Comparison of ENCODE assay signal across 20 cellular contexts in the genomic region with DNA sequence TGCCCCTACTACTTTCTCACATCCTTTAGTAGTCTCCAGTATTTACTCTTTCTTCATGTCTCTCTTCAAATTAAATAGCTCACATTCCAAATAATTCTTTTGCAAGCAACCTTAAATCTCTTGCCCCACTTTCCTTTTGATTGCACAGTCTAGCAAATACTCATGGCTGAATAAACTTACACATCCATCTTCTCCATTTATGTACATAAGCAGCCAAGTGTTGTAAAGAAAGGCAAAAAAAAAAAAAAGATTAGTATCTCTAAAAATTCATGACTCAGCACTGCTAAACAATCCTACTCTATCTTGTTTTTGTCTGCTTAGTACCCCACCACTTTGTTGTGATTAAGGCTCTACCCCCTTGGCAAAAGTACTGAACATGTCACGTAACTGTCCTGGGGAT. TPM values are rescaled to one million over a fixed set of nuclear protein-coding genes. Genes with fewer than 3 reads are reported as not detected.
DNase-seq lines count a peak whose midpoint lies in the region; ATAC-seq, FAIRE-seq and TF ChIP-seq lines count a peak whose summit lies in the region.
"Had no signal": no experiment of that assay in that cellular context is flagged by ENCODE, and none has a peak within 500 bp of the region (broad histone marks: within the 10 kb centered on the region; RNA-seq: fewer than 3 reads in every experiment).

No MANE protein-coding gene starts in this region.

- TF ChIP-seq RAD21 in HepG2 (CRISPR knock-in tag; IDR thresholded peaks at IDR 0.05), result no peak

- no peak for TF ChIP-seq POLR2A in HepG2 (IDR thresholded peaks at IDR 0.05; ENCODE audit: insufficient read depth in 1 of 2, low read depth in 2 of 2, low read length in 2 of 2)
- no peak for TF ChIP-seq POLR2A in right lobe of liver (IDR thresholded peaks at IDR 0.05)

- in situ Hi-C loops in HepG2 (cut with HindIII; ENCODE audit: extremely low pct_ligation_motif_present, low pct_unique_long_range_greater_than_20kb) (no loop called here), G401 (cut with HindIII; ENCODE audit: low sequenced_read_pairs) (no loop called here)

- H3K9me3 ChIP-seq in HepG2 (ENCODE audit: low read length) (no peaks in the 10 kb centered on the region), right lobe of liver (no peaks in the 10 kb centered on the region), adipocyte (ENCODE audit: control insufficient read depth, low read length) (no peaks in the 10 kb centered on the region)

- no peaks in the 10 kb centered on the region for H3K9me3 Mint-ChIP-seq in activated T-helper 1 cell treated with anti-CD3 and anti-CD28 coated beads, Interleukin-12 subunit alpha, Interleukin-12 subunit beta, Interleukin-2, Interleukin-4 antibody, amounts not matched to agents 30 ng/mL and 10 ng/mL and 1 ng/mL, durations not matched to agents 14 hours and 24 hours and 36 hours

- H3K4me3 ChIP-seq in HepG2 (replicated peaks in 1 of 3; ENCODE audit: insufficient read depth in 1 of 3, low read depth in 2 of 3, low read length in 3 of 3) (no peak overlapping the region), right lobe of liver (no peak overlapping the region), adipocyte (ENCODE audit: low read length) (no peak overlapping the region)

- no peak overlapping the region for H2AFZ ChIP-seq in HepG2 (ENCODE audit: low read length)

- H3K36me3 ChIP-seq in HepG2 (replicated peaks in 1 of 2; ENCODE audit: control insufficient read depth in 1 of 2, insufficient read depth in 2 of 2, low read length in 2 of 2) (no peaks in the 10 kb centered on the region), right lobe of liver (no peaks in the 10 kb centered on the region), adipocyte (ENCODE audit: control insufficient read depth, insufficient read depth, low read length, severe bottlenecking) (no peaks in the 10 kb centered on the region)

- peaks cover 2% of the 10 kb centered on the region for H3K27me3 Mint-ChIP-seq in activated T-helper 1 cell treated with anti-CD3 and anti-CD28 coated beads, Interleukin-12 subunit alpha, Interleukin-12 subunit beta, Interleukin-2, Interleukin-4 antibody, amounts not matched to agents 30 ng/mL and 10 ng/mL and 1 ng/mL, durations not matched to agents 14 hours and 24 hours and 36 hours (ENCODE audit: insufficient read depth)

- H3K27ac Mint-ChIP-seq in activated T-helper 1 cell treated with anti-CD3 and anti-CD28 coated beads, Interleukin-12 subunit alpha, Interleukin-12 subunit beta, Interleukin-2, Interleukin-4 antibody, amounts not matched to agents 30 ng/mL and 10 ng/mL and 1 ng/mL, durations not matched to agents 14 hours and 24 hours and 36 hours, result no peak overlapping the region

- no TSS peak for BruUV-seq in HepG2 (replicated peaks; lab: Mats Ljungman, UMichigan)

- H3K4me2 ChIP-seq in HepG2 (ENCODE audit: low read depth, low read length), result no peak overlapping the region

- CTCF ChIA-PET in HepG2 (lab: Yijun Ruan, JAX; ENCODE audit: low intra/inter-chr PET ratio, low total read pairs), result no interaction called here

- H3K4me1 ChIP-seq in HepG2 (ENCODE audit: insufficient read depth, low read length), result peaks cover 10% of the 10 kb centered on the region; the same call in 1 of the 2 replicates
- no peaks in the 10 kb centered on the region for H3K4me1 ChIP-seq in right lobe of liver
- H3K4me1 ChIP-seq in adipocyte (ENCODE audit: control insufficient read depth, insufficient read depth, low read length), result no peaks in the 10 kb centered on the region

- H3K27me3 ChIP-seq in HepG2 (ENCODE audit: control insufficient read depth in 1 of 2, insufficient read depth in 2 of 2, low read length in 2 of 2), result no peaks in the 10 kb centered on the region
- no peaks in the 10 kb centered on the region for H3K27me3 ChIP-seq in right lobe of liver
- H3K27me3 ChIP-seq in adipocyte (replicated peaks; ENCODE audit: control insufficient read depth, insufficient read depth, low read length), result no peaks in the 10 kb centered on the region

- peak; percentile 46 for DNase-seq in HepG2 (ENCODE audit: low spot score)
- DNase-seq in right lobe of liver, result no peak
- DNase-seq in adipocyte (ENCODE audit: low read depth), result peak; percentile 48
- peak; percentile 45 for DNase-seq in fibroblast of peridontal ligament (ENCODE audit: extremely low read depth)
- DNase-seq in activated T-helper 1 cell treated with anti-CD3 and anti-CD28 coated beads, Interleukin-12 subunit alpha, Interleukin-12 subunit beta, Interleukin-2, Interleukin-4 antibody, amounts not matched to agents 30 ng/mL and 10 ng/mL and 1 ng/mL, durations not matched to agents 14 hours and 24 hours and 36 hours (ENCODE audit: low spot score), result no peak
- DNase-seq in G401 (ENCODE audit: low spot score), result no peak
- DNase-seq in islet precursor cell, result no peak
- DNase-seq: DMS 273 treated with DMSO at 0.1 percent for 48 hours, EL, HCEC 1CT, KBM-7, MV-4-11, NCI-H1436, NCI-H2029, NCI-H2171, NCI-H446 had no signal

- no peak for TF ChIP-seq EP300 in HepG2 (IDR thresholded peaks at IDR 0.05; ENCODE audit: low read depth in 2 of 2, low read length in 2 of 2)
- no peak for TF ChIP-seq EP300 in HepG2 (CRISPR knock-in tag; IDR thresholded peaks at IDR 0.05; ENCODE audit: borderline replicate concordance)

- H3K4me3 Mint-ChIP-seq in activated T-helper 1 cell treated with anti-CD3 and anti-CD28 coated beads, Interleukin-12 subunit alpha, Interleukin-12 subunit beta, Interleukin-2, Interleukin-4 antibody, amounts not matched to agents 30 ng/mL and 10 ng/mL and 1 ng/mL, durations not matched to agents 14 hours and 24 hours and 36 hours, result no peak overlapping the region

- no peaks in the 10 kb centered on the region for H3K79me2 ChIP-seq in HepG2 (ENCODE audit: insufficient read depth, low read length)

- no peak for FAIRE-seq in HepG2 (lab: Jason Lieb, UNC)

- H3K9ac ChIP-seq in HepG2 (ENCODE audit: insufficient read depth, low read depth, low read length) (no peak overlapping the region), adipocyte (ENCODE audit: low read length) (no peak overlapping the region)

- no peaks in the 10 kb centered on the region for H3K36me3 Mint-ChIP-seq in activated T-helper 1 cell treated with anti-CD3 and anti-CD28 coated beads, Interleukin-12 subunit alpha, Interleukin-12 subunit beta, Interleukin-2, Interleukin-4 antibody, amounts not matched to agents 30 ng/mL and 10 ng/mL and 1 ng/mL, durations not matched to agents 14 hours and 24 hours and 36 hours (ENCODE audit: low read depth)

- no peak; the same call in 2 of the 3 replicates for ATAC-seq in HepG2
- ATAC-seq in right lobe of liver, result no peak
- ATAC-seq in HG03139 (IDR thresholded peaks at IDR 0.05; ENCODE audit: unreplicated experiment), result no peak

- POLR2A ChIA-PET in HepG2 (lab: Yijun Ruan, JAX), result no interaction called here

- H4K20me1 ChIP-seq in HepG2 (ENCODE audit: insufficient read depth, low read length), result no peaks in the 10 kb centered on the region

- 37% methylated on average over 1 of the region's 1 CpG for WGBS in HepG2 (ENCODE audit: low lambda C conversion rate)
- WGBS in right lobe of liver (ENCODE audit: insufficient coverage, low coverage, low lambda C conversion rate, missing lambda C conversion rate), result 0% methylated on average over 1 of the region's 1 CpG

- TF ChIP-seq CTCF in HepG2 (CRISPR knock-in tag; IDR thresholded peaks at IDR 0.05) (no peak), right lobe of liver (IDR thresholded peaks at IDR 0.05) (no peak)

- intact Hi-C loops in HepG2 (cut with micrococcal nuclease; ENCODE audit: unreplicated experiment) (no loop called here), right lobe of liver (cut with DNase I) (no loop called here)
- intact Hi-C loops in activated T-helper 1 cell treated with anti-CD3 and anti-CD28 coated beads, Interleukin-12 subunit alpha, Interleukin-12 subunit beta, Interleukin-2, Interleukin-4 antibody, amounts not matched to agents 30 ng/mL and 10 ng/mL and 1 ng/mL, durations not matched to agents 14 hours and 24 hours and 36 hours (cut with micrococcal nuclease), result no loop called here

- no peak overlapping the region for H3K27ac ChIP-seq in HepG2 (ENCODE audit: extremely low read length, insufficient read depth, low read length)
- H3K27ac ChIP-seq in right lobe of liver, result no peak overlapping the region
- H3K27ac ChIP-seq: C4-2B had no signal

- no peaks in the 10 kb centered on the region for H3K4me1 Mint-ChIP-seq in activated T-helper 1 cell treated with anti-CD3 and anti-CD28 coated beads, Interleukin-12 subunit alpha, Interleukin-12 subunit beta, Interleukin-2, Interleukin-4 antibody, amounts not matched to agents 30 ng/mL and 10 ng/mL and 1 ng/mL, durations not matched to agents 14 hours and 24 hours and 36 hours (ENCODE audit: low read depth)

RNA-seq across cellular contexts. Expression of gene F13B, which starts 42.6 kb away (rescaled TPM):
- total RNA-seq in HepG2 (2016; rRNA removed; fragmentation: Illumina TruSeq; extraction: Trizol), result 1.9 and 2.7 TPM in 2 replicates
- total RNA-seq in HepG2 (2016; cell fraction: cytosol; rRNA removed; fragmentation: Illumina TruSeq; extraction: Trizol; ENCODE audit: low read depth), result 0.18 TPM in 1 of 2 replicates, not detected in the other
- total RNA-seq in HepG2 (2016; cell fraction: insoluble cytoplasmic fraction; rRNA removed; fragmentation: Illumina TruSeq; extraction: Trizol), result 1.5 and 3.0 TPM in 2 replicates
- 0.40 and 0.41 TPM in 2 replicates for total RNA-seq in HepG2 (2016; cell fraction: membrane; rRNA removed; fragmentation: Illumina TruSeq; extraction: Trizol)
- 4.8 and 5.9 TPM in 2 replicates for total RNA-seq in HepG2 (2016; cell fraction: nucleus; rRNA removed; fragmentation: Illumina TruSeq; extraction: Trizol)
- polyA plus RNA-seq in HepG2 (2011; rRNA removed), result 0.41 and 1.1 TPM in 2 replicates
- 0.13 and 0.65 TPM in 2 replicates for polyA plus RNA-seq in HepG2 (2011; cell fraction: cytosol; rRNA removed)
- polyA plus RNA-seq in HepG2 (2011; cell fraction: nucleus; rRNA removed), result 0.32 and 0.73 TPM in 2 replicates
- polyA plus RNA-seq in HepG2 (2012), result 2.1 and 4.3 TPM in 2 replicates
- polyA plus RNA-seq in HepG2 (2016; cell fraction: cytosol; fragmentation: Illumina TruSeq; extraction: Trizol; ENCODE audit: low read depth), result 0.06 and 0.09 TPM in 2 replicates
- polyA plus RNA-seq in HepG2 (2016; cell fraction: insoluble cytoplasmic fraction; fragmentation: Illumina TruSeq; extraction: Trizol; ENCODE audit: low read depth), result 0.52 and 1.2 TPM in 2 replicates
- polyA plus RNA-seq in HepG2 (2016; cell fraction: membrane; fragmentation: Illumina TruSeq; extraction: Trizol; ENCODE audit: low read depth), result 0.30 TPM in 1 of 2 replicates, not detected in the other
- 4.0 and 4.9 TPM in 2 replicates for polyA plus RNA-seq in HepG2 (2016; cell fraction: nucleus; fragmentation: Illumina TruSeq; extraction: Trizol; ENCODE audit: insufficient read depth, low read depth)
- not detected in 2 replicates for polyA minus RNA-seq in HepG2 (2011; rRNA and poly(A)+ RNA removed; ENCODE audit: low replicate concordance)
- 0.59 TPM in 1 of 2 replicates, not detected in the other for polyA minus RNA-seq in HepG2 (2011; cell fraction: cytosol; rRNA and poly(A)+ RNA removed)
- polyA minus RNA-seq in HepG2 (2011; cell fraction: nucleus; rRNA and poly(A)+ RNA removed), result 0.52 and 5.0 TPM in 2 replicates
- 100 to 1,000 TPM in 2 of 6 experiments, 10 to 100 TPM in 4; 20.2 to 143 (median 45.3) TPM for total RNA-seq in right lobe of liver
- not detected in 2 replicates for total RNA-seq in activated T-helper 1 cell treated with anti-CD3 and anti-CD28 coated beads, Interleukin-12 subunit alpha, Interleukin-12 subunit beta, Interleukin-2, Interleukin-4 antibody, amounts not matched to agents 30 ng/mL and 10 ng/mL and 1 ng/mL, durations not matched to agents 14 hours and 24 hours and 36 hours
- not detected in 2 replicates for total RNA-seq in G401 (2014; rRNA removed; shearing (Covaris generic))
- total RNA-seq: A172, SK-MEL-5 had no signal

RNA-seq across cellular contexts. Expression of gene CFHR5, which starts 47.1 kb away (rescaled TPM):
- total RNA-seq in HepG2 (2016; rRNA removed; fragmentation: Illumina TruSeq; extraction: Trizol) (not detected in 2 replicates), right lobe of liver (100 to 1,000 TPM in 1 of 6 experiments, 10 to 100 TPM in 5; 22.2 to 198 (median 69.0) TPM)
- not detected in 2 replicates for total RNA-seq in HepG2 (2016; cell fraction: cytosol; rRNA removed; fragmentation: Illumina TruSeq; extraction: Trizol; ENCODE audit: low read depth)
- total RNA-seq in HepG2 (2016; cell fraction: insoluble cytoplasmic fraction; rRNA removed; fragmentation: Illumina TruSeq; extraction: Trizol), result not detected in 2 replicates
- not detected in 2 replicates for total RNA-seq in HepG2 (2016; cell fraction: membrane; rRNA removed; fragmentation: Illumina TruSeq; extraction: Trizol)
- total RNA-seq in HepG2 (2016; cell fraction: nucleus; rRNA removed; fragmentation: Illumina TruSeq; extraction: Trizol), result not detected in 2 replicates
- not detected in 2 replicates for polyA plus RNA-seq in HepG2 (2011; rRNA removed)
- not detected in 2 replicates for polyA plus RNA-seq in HepG2 (2011; cell fraction: cytosol; rRNA removed)
- not detected in 2 replicates for polyA plus RNA-seq in HepG2 (2011; cell fraction: nucleus; rRNA removed)
- not detected in 2 replicates for polyA plus RNA-seq in HepG2 (2012)
- polyA plus RNA-seq in HepG2 (2016; cell fraction: cytosol; fragmentation: Illumina TruSeq; extraction: Trizol; ENCODE audit: low read depth), result not detected in 2 replicates
- not detected in 2 replicates for polyA plus RNA-seq in HepG2 (2016; cell fraction: insoluble cytoplasmic fraction; fragmentation: Illumina TruSeq; extraction: Trizol; ENCODE audit: low read depth)
- not detected in 2 replicates for polyA plus RNA-seq in HepG2 (2016; cell fraction: membrane; fragmentation: Illumina TruSeq; extraction: Trizol; ENCODE audit: low read depth)
- polyA plus RNA-seq in HepG2 (2016; cell fraction: nucleus; fragmentation: Illumina TruSeq; extraction: Trizol; ENCODE audit: insufficient read depth, low read depth), result not detected in 2 replicates
- not detected in 2 replicates for polyA minus RNA-seq in HepG2 (2011; rRNA and poly(A)+ RNA removed; ENCODE audit: low replicate concordance)
- not detected in 2 replicates for polyA minus RNA-seq in HepG2 (2011; cell fraction: cytosol; rRNA and poly(A)+ RNA removed)
- polyA minus RNA-seq in HepG2 (2011; cell fraction: nucleus; rRNA and poly(A)+ RNA removed), result not detected in 2 replicates
- total RNA-seq in activated T-helper 1 cell treated with anti-CD3 and anti-CD28 coated beads, Interleukin-12 subunit alpha, Interleukin-12 subunit beta, Interleukin-2, Interleukin-4 antibody, amounts not matched to agents 30 ng/mL and 10 ng/mL and 1 ng/mL, durations not matched to agents 14 hours and 24 hours and 36 hours, result not detected in 2 replicates
- total RNA-seq in G401 (2014; rRNA removed; shearing (Covaris generic)), result not detected in 2 replicates
- total RNA-seq: A172, SK-MEL-5 had no signal

Comparison
In these comparisons a context has a peak if more than half of its experiments do, and no peak if none do; other contexts are left out.
1. DNase-seq: peak in HepG2 (single experiment), adipocyte (single experiment) and fibroblast of peridontal ligament (single experiment); none in right lobe of liver (0 of 3), activated T-helper 1 cell treated with anti-CD3 and anti-CD28 coated beads, Interleukin-12 subunit alpha, Interleukin-12 subunit beta, Interleukin-2, Interleukin-4 antibody, amounts not matched to agents 30 ng/mL and 10 ng/mL and 1 ng/mL, durations not matched to agents 14 hours and 24 hours and 36 hours (single experiment), G401 (single experiment) and islet precursor cell (single experiment).
2. RNA of gene CFHR5, which starts 47.1 kb away (total RNA-seq): 22.2 to 198 TPM in right lobe of liver; not detected in HepG2, not detected in activated T-helper 1 cell treated with anti-CD3 and anti-CD28 coated beads, Interleukin-12 subunit alpha, Interleukin-12 subunit beta, Interleukin-2, Interleukin-4 antibody, amounts not matched to agents 30 ng/mL and 10 ng/mL and 1 ng/mL, durations not matched to agents 14 hours and 24 hours and 36 hours and not detected in G401; every median in the first group is over 10 times any median in the second.